Comparison of ENCODE assay signal across 23 cellular contexts in genomic region chr6:20840675-20841074, GRCh38.
A peak's percentile ranks its signal among the peaks of the same experiment; 100 is the strongest.
DNase-seq lines count a peak whose midpoint lies in the region; ATAC-seq and TF ChIP-seq lines count a peak whose summit lies in the region.
"Had no signal": no experiment of that assay in that cellular context is flagged by ENCODE, and none has a peak within 500 bp of the region (broad histone marks: within the 10 kb centered on the region; RNA-seq: fewer than 3 reads in every experiment).

No MANE protein-coding gene starts in this region.

- H3K27ac Mint-ChIP-seq in activated naive CD4-positive, alpha-beta T cell treated with anti-CD3 and anti-CD28 coated beads, Interleukin-2, amount 10 ng/mL, durations not matched to agents 7 days and 5 days, result peak overlapping the region; percentile 51
- H3K27ac Mint-ChIP-seq in activated naive CD4-positive, alpha-beta T cell treated with anti-CD3 and anti-CD28 coated beads for 36 hours, result no peak overlapping the region
- H3K27ac Mint-ChIP-seq: CD14-positive monocyte had no signal

- intact Hi-C loops in activated naive CD4-positive, alpha-beta T cell treated with anti-CD3 and anti-CD28 coated beads for 36 hours (cut with micrococcal nuclease), result loop anchor here (10.0 kb wide), 1 partner anchor 256 kb away; no protein-coding TSS in a partner anchor

- H4K20me1 ChIP-seq in smooth muscle cell (ENCODE audit: low read depth), result no peaks in the 10 kb centered on the region

- H2AFZ ChIP-seq in smooth muscle cell (ENCODE audit: low read depth), result no peak overlapping the region
- H2AFZ ChIP-seq: PC-9 had no signal

- no peak for TF ChIP-seq CTCF in fibroblast of mammary gland (conservative IDR thresholded peaks at IDR 0.05; ENCODE audit: control insufficient read depth, insufficient read depth, low read depth, low read length)
- no peak for TF ChIP-seq CTCF in smooth muscle cell (IDR thresholded peaks at IDR 0.05; ENCODE audit: borderline replicate concordance, insufficient read depth, poor library complexity, severe bottlenecking)

- no peaks in the 10 kb centered on the region for H3K27me3 ChIP-seq in smooth muscle cell (ENCODE audit: low read depth)
- H3K27me3 ChIP-seq: pancreas had no signal

- no peak overlapping the region for H3K4me3 ChIP-seq in fibroblast of mammary gland (ENCODE audit: control insufficient read depth, low read depth, low read length)
- no peak overlapping the region for H3K4me3 ChIP-seq in smooth muscle cell
- H3K4me3 ChIP-seq: HAP-1, pancreas, PC-9 had no signal

- peaks cover 3% of the 10 kb centered on the region for H3K9me3 Mint-ChIP-seq in activated naive CD4-positive, alpha-beta T cell treated with anti-CD3 and anti-CD28 coated beads, Interleukin-2, amount 10 ng/mL, durations not matched to agents 7 days and 5 days
- H3K9me3 Mint-ChIP-seq in activated naive CD4-positive, alpha-beta T cell treated with anti-CD3 and anti-CD28 coated beads for 36 hours, result no peaks in the 10 kb centered on the region
- H3K9me3 Mint-ChIP-seq: central memory CD8-positive, alpha-beta T cell had no signal

- CTCF ChIA-PET in activated naive CD4-positive, alpha-beta T cell treated with anti-CD3 and anti-CD28 coated beads, Interleukin-2, amount 10 ng/mL, durations not matched to agents 7 days and 5 days (lab: Charles Lee), result no interaction called here
- CTCF ChIA-PET in activated naive CD4-positive, alpha-beta T cell treated with anti-CD3 and anti-CD28 coated beads for 36 hours (lab: Charles Lee), result no interaction called here

- no peaks in the 10 kb centered on the region for H3K9me3 ChIP-seq in smooth muscle cell (replicated peaks; ENCODE audit: low read depth)
- H3K9me3 ChIP-seq: HAP-1, pancreas had no signal

- no peak for ATAC-seq in GM18498 (IDR thresholded peaks at IDR 0.05; ENCODE audit: unreplicated experiment)
- ATAC-seq: esophagus mucosa; naive thymus-derived CD4-positive, alpha-beta T cell; WTC11 had no signal

- no peaks in the 10 kb centered on the region for H3K27me3 Mint-ChIP-seq in activated naive CD4-positive, alpha-beta T cell treated with anti-CD3 and anti-CD28 coated beads, Interleukin-2, amount 10 ng/mL, durations not matched to agents 7 days and 5 days
- no peaks in the 10 kb centered on the region for H3K27me3 Mint-ChIP-seq in activated naive CD4-positive, alpha-beta T cell treated with anti-CD3 and anti-CD28 coated beads for 36 hours (ENCODE audit: low read depth)
- H3K27me3 Mint-ChIP-seq: central memory CD8-positive, alpha-beta T cell; naive thymus-derived CD4-positive, alpha-beta T cell had no signal

- no peak overlapping the region for H3K4me3 Mint-ChIP-seq in activated naive CD4-positive, alpha-beta T cell treated with anti-CD3 and anti-CD28 coated beads, Interleukin-2, amount 10 ng/mL, durations not matched to agents 7 days and 5 days
- H3K4me3 Mint-ChIP-seq in activated naive CD4-positive, alpha-beta T cell treated with anti-CD3 and anti-CD28 coated beads for 36 hours, result no peak overlapping the region
- H3K4me3 Mint-ChIP-seq: CD14-positive monocyte; central memory CD8-positive, alpha-beta T cell; naive thymus-derived CD4-positive, alpha-beta T cell; WTC11 had no signal

- no peaks in the 10 kb centered on the region for H3K79me2 ChIP-seq in smooth muscle cell (ENCODE audit: low read depth)

- peak overlapping the region; percentile 17 for H3K27ac ChIP-seq in smooth muscle cell (ENCODE audit: low read depth)
- H3K27ac ChIP-seq: pancreas, PC-9 had no signal

- H3K36me3 ChIP-seq in smooth muscle cell (ENCODE audit: low read depth), result no peaks in the 10 kb centered on the region
- H3K36me3 ChIP-seq: HAP-1, pancreas had no signal

- no peak overlapping the region for H3K9ac ChIP-seq in smooth muscle cell (ENCODE audit: low read depth)

- H3K4me2 ChIP-seq in smooth muscle cell, result peak overlapping the region; percentile 33
- H3K4me2 ChIP-seq: PC-9 had no signal

- peaks cover 14% of the 10 kb centered on the region for H3K36me3 Mint-ChIP-seq in activated naive CD4-positive, alpha-beta T cell treated with anti-CD3 and anti-CD28 coated beads, Interleukin-2, amount 10 ng/mL, durations not matched to agents 7 days and 5 days
- peaks cover 10% of the 10 kb centered on the region for H3K36me3 Mint-ChIP-seq in activated naive CD4-positive, alpha-beta T cell treated with anti-CD3 and anti-CD28 coated beads for 36 hours (ENCODE audit: low read depth)
- H3K36me3 Mint-ChIP-seq: WTC11 had no signal

- DNase-seq in activated naive CD4-positive, alpha-beta T cell treated with anti-CD3 and anti-CD28 coated beads, Interleukin-2, amount 10 ng/mL, durations not matched to agents 7 days and 5 days, result no peak
- no peak for DNase-seq in activated naive CD4-positive, alpha-beta T cell treated with anti-CD3 and anti-CD28 coated beads for 36 hours
- DNase-seq in MV-4-11 (lab: John Stamatoyannopoulos, UW) (peak; percentile 18), fibroblast of mammary gland (ENCODE audit: low read depth) (peak; percentile 69), smooth muscle cell (lab: John Stamatoyannopoulos, UW; ENCODE audit: unreplicated experiment) (no peak), RPMI8226 (no peak), NCI-H146 (lab: John Stamatoyannopoulos, UW) (no peak)
- DNase-seq: activated CD8-positive, alpha-beta memory T cell treated with anti-CD3 and anti-CD28 coated beads for 24 hours; DMS 273 treated with DMSO at 0.1 percent for 48 hours; effector CD8-positive, alpha-beta T cell; hippocampal formation; islet precursor cell; naive thymus-derived CD4-positive, alpha-beta T cell; NCI-H82; pancreas; PC-9; stimulated activated CD4-positive, alpha-beta T cell treated with anti-CD3 and anti-CD28 coated beads, Interleukin-4, amount 100 ng/mL, for 4 hours had no signal

- WGBS in smooth muscle cell (ENCODE audit: low lambda C conversion rate), result 38% methylated on average over 2 of the region's 2 CpGs

- H3F3A ChIP-seq in smooth muscle cell (ENCODE audit: low read depth), result no peaks in the 10 kb centered on the region

- H3K4me1 Mint-ChIP-seq in activated naive CD4-positive, alpha-beta T cell treated with anti-CD3 and anti-CD28 coated beads, Interleukin-2, amount 10 ng/mL, durations not matched to agents 7 days and 5 days, result peaks cover 32% of the 10 kb centered on the region
- H3K4me1 Mint-ChIP-seq in activated naive CD4-positive, alpha-beta T cell treated with anti-CD3 and anti-CD28 coated beads for 36 hours (ENCODE audit: low read depth), result peaks cover 15% of the 10 kb centered on the region
- H3K4me1 Mint-ChIP-seq: CD14-positive monocyte had no signal

- peaks cover under 1% of the 10 kb centered on the region for H3K4me1 ChIP-seq in smooth muscle cell (ENCODE audit: low read depth)
- H3K4me1 ChIP-seq: HAP-1 had no signal

Comparison
In these comparisons a context has a peak if more than half of its experiments do, and no peak if none do; other contexts are left out.
1. DNase-seq: peak in MV-4-11 (single experiment) and fibroblast of mammary gland (single experiment); none in activated naive CD4-positive, alpha-beta T cell treated with anti-CD3 and anti-CD28 coated beads, Interleukin-2, amount 10 ng/mL, durations not matched to agents 7 days and 5 days (single experiment), activated naive CD4-positive, alpha-beta T cell treated with anti-CD3 and anti-CD28 coated beads for 36 hours (single experiment), smooth muscle cell (single experiment), RPMI8226 (single experiment) and NCI-H146 (single experiment).